ENCODE assay signal across 8 cellular contexts in genomic region chr15:89358435-89358754, GRCh38. TPM values are rescaled to one million over a fixed set of nuclear protein-coding genes. Genes with fewer than 3 reads are reported as not detected.
DNase-seq lines count a peak whose midpoint lies in the region; ATAC-seq and TF ChIP-seq lines count a peak whose summit lies in the region.

No MANE protein-coding gene starts in this region.

- H3K9me3 Mint-ChIP-seq in CD14-positive monocyte = peaks cover 0 to 19% (median 14%) of the 10 kb centered on the region in 7 donors
- H3K9me3 Mint-ChIP-seq in activated naive CD8-positive, alpha-beta T cell treated with anti-CD3 and anti-CD28 coated beads for 36 hours = no peaks in the 10 kb centered on the region
- peaks cover 0 to 4% (median 0%) of the 10 kb centered on the region in 7 donors for H3K9me3 Mint-ChIP-seq in naive B cell

- no peaks in the 10 kb centered on the region for H3K36me3 ChIP-seq in uterus

- no peak for DNase-seq in CD14-positive monocyte (ENCODE audit: low spot score)
- no peak for DNase-seq in activated naive CD8-positive, alpha-beta T cell treated with anti-CD3 and anti-CD28 coated beads for 36 hours
- DNase-seq in naive B cell = no peak
- no peak for DNase-seq in foreskin keratinocyte
- DNase-seq in uterus = no peak
- DNase-seq in T-helper 9 cell = no peak
- DNase-seq in NCI-H1092 treated with DMSO at 0.1 percent for 48 hours (lab: John Stamatoyannopoulos, UW) = no peak

- H3K9me3 ChIP-seq in uterus = no peaks in the 10 kb centered on the region

- peak overlapping the region in 1 of 2 donors; percentile 34 for H3K4me3 ChIP-seq in uterus

- H3K27me3 Mint-ChIP-seq in CD14-positive monocyte (ENCODE audit: low read depth in 3 of 3) (peaks cover 82 to 93% (median 84%) of the 10 kb centered on the region in 3 donors), naive B cell (peaks cover 69 to 90% (median 83%) of the 10 kb centered on the region in 3 donors)
- H3K27me3 Mint-ChIP-seq in activated naive CD8-positive, alpha-beta T cell treated with anti-CD3 and anti-CD28 coated beads for 36 hours = peaks cover 91% of the 10 kb centered on the region

- H3K27me3 ChIP-seq in foreskin keratinocyte (peaks cover 96% of the 10 kb centered on the region), uterus (peaks cover 26 to 28% of the 10 kb centered on the region in 2 donors)

- TF ChIP-seq CTCF in CD14-positive monocyte (IDR thresholded peaks at IDR 0.05) (no peak), foreskin keratinocyte (conservative IDR thresholded peaks at IDR 0.05) (no peak), uterus (IDR thresholded peaks at IDR 0.05) (no peak)

- H3K27ac Mint-ChIP-seq in CD14-positive monocyte = no peak overlapping the region
- no peak overlapping the region for H3K27ac Mint-ChIP-seq in activated naive CD8-positive, alpha-beta T cell treated with anti-CD3 and anti-CD28 coated beads for 36 hours
- peak overlapping the region in 3 of 6 donors; percentile 7 to 89 (median 80) for H3K27ac Mint-ChIP-seq in naive B cell

- intact Hi-C loops in CD14-positive monocyte (cut with micrococcal nuclease) (loop anchor here in 1 of 2 donors (1.0 to 10.0 kb wide), 4 partner anchors 59 to 196 kb away; no protein-coding TSS in a partner anchor), uterus (cut with DNase I; ENCODE audit: low total_unique reads) (loop anchor here (5.0 kb wide), 1 partner anchor 74 kb away; no protein-coding TSS in a partner anchor)

- no peaks in the 10 kb centered on the region for H3K4me1 ChIP-seq in foreskin keratinocyte
- H3K4me1 ChIP-seq in uterus = peaks cover 0 to 11% of the 10 kb centered on the region in 2 donors

- H3K36me3 Mint-ChIP-seq in CD14-positive monocyte = peaks cover 5 to 12% of the 10 kb centered on the region in 2 donors
- no peaks in the 10 kb centered on the region for H3K36me3 Mint-ChIP-seq in activated naive CD8-positive, alpha-beta T cell treated with anti-CD3 and anti-CD28 coated beads for 36 hours
- no peaks in the 10 kb centered on the region for H3K36me3 Mint-ChIP-seq in naive B cell

- ATAC-seq in HG02759 (IDR thresholded peaks at IDR 0.05; ENCODE audit: unreplicated experiment) (peak; percentile 3), naive B cell (ENCODE audit: low read depth in 2 of 2) (no peak), foreskin keratinocyte (no peak)

- H3K4me3 Mint-ChIP-seq in CD14-positive monocyte = peak overlapping the region; percentile 80 to 89
- H3K4me3 Mint-ChIP-seq in activated naive CD8-positive, alpha-beta T cell treated with anti-CD3 and anti-CD28 coated beads for 36 hours = peak overlapping the region; percentile 78
- H3K4me3 Mint-ChIP-seq in naive B cell = peak overlapping the region; percentile 77 to 92 (median 83)

- TF ChIP-seq POLR2A in uterus (IDR thresholded peaks at IDR 0.05) = no peak

- H3K27ac ChIP-seq in foreskin keratinocyte (no peak overlapping the region), uterus (no peak overlapping the region)

- H3K4me1 Mint-ChIP-seq in CD14-positive monocyte (peaks cover 27% of the 10 kb centered on the region), naive B cell (peaks cover 11 to 29% (median 19%) of the 10 kb centered on the region in 3 donors)
- peaks cover 11% of the 10 kb centered on the region for H3K4me1 Mint-ChIP-seq in activated naive CD8-positive, alpha-beta T cell treated with anti-CD3 and anti-CD28 coated beads for 36 hours

RNA-seq across cellular contexts. Expression of gene POLG, which starts 23.8 kb away (rescaled TPM):
- polyA plus RNA-seq in CD14-positive monocyte = 10 to 100 TPM; 19.2 to 21.6 TPM
- 100 to 1,000 TPM in 1 of 2 experiments, 10 to 100 TPM in 1; 96.1 to 102 TPM for total RNA-seq in activated naive CD8-positive, alpha-beta T cell treated with anti-CD3 and anti-CD28 coated beads for 36 hours
- 10 to 100 TPM; 23.7 to 61.3 (median 28.5) TPM for polyA plus RNA-seq in naive B cell (ENCODE audit: low read depth in 6 of 6)
- total RNA-seq in foreskin keratinocyte = 47.8 and 50.5 TPM in 2 replicates
- 30.7 and 39.1 TPM in 2 replicates for polyA plus RNA-seq in foreskin keratinocyte
- total RNA-seq in uterus = 10 to 100 TPM; 38.4 to 62.0 (median 53.7) TPM
